In genomic region chr1:109649380-109649987, GRCh38 we compare ENCODE assay signal across 9 cellular contexts. TPM values are rescaled to one million over a fixed set of nuclear protein-coding genes. Genes with fewer than 3 reads are reported as not detected.
A peak's percentile ranks its signal among the peaks of the same experiment; 100 is the strongest.
DNase-seq lines count a peak whose midpoint lies in the region; ATAC-seq and TF ChIP-seq lines count a peak whose summit lies in the region.
"Had no signal": no experiment of that assay in that cellular context is flagged by ENCODE, and none has a peak within 500 bp of the region (broad histone marks: within the 10 kb centered on the region; RNA-seq: fewer than 3 reads in every experiment).

No MANE protein-coding gene starts in this region.

- TF ChIP-seq CTCF in BE2C (IDR thresholded peaks at IDR 0.05; ENCODE audit: low read depth, low read length) (peak; percentile 63), LNCAP (IDR thresholded peaks at IDR 0.05) (peak; percentile 62), astrocyte of the cerebellum (IDR thresholded peaks at IDR 0.05; ENCODE audit: low read depth, low read length, missing control alignments) (no peak)

- H3K4me1 ChIP-seq in BE2C: peaks cover 4% of the 10 kb centered on the region; the same call in 1 of the 2 replicates

- no peak for DNase-seq in BE2C
- DNase-seq in astrocyte of the cerebellum (ENCODE audit: low read depth): no peak
- DNase-seq in medulla oblongata (ENCODE audit: extremely low spot score): peak; percentile 65
- DNase-seq in SW480 (ENCODE audit: low spot score): no peak
- DNase-seq in SW 1271 (lab: John Stamatoyannopoulos, UW): no peak
- DNase-seq in amygdala (lab: John Stamatoyannopoulos, UW): no peak

- in situ Hi-C loops in astrocyte of the cerebellum (cut with HindIII; ENCODE audit: low sequenced_read_pairs): loop anchor here (10.0 kb wide), 3 partner anchors 115 to 355 kb away; partner anchors contain the start of genes EPS8L3 and GPR61

- no peaks in the 10 kb centered on the region for H3K36me3 ChIP-seq in BE2C

- no peaks in the 10 kb centered on the region for H3K9me3 ChIP-seq in BE2C

- H3K4me3 ChIP-seq in BE2C (ENCODE audit: low read depth, low read length) (peak overlapping the region; percentile 45), astrocyte of the cerebellum (ENCODE audit: low read depth, low read length) (peak overlapping the region; percentile 19)

- no peak for ATAC-seq in GM21447 (IDR thresholded peaks at IDR 0.05; ENCODE audit: unreplicated experiment)

- no peaks in the 10 kb centered on the region for H3K27me3 ChIP-seq in BE2C

RNA-seq across cellular contexts. Expression of gene GSTM4, which starts 6.4 kb away (rescaled TPM):
- 36.2 TPM for polyA plus RNA-seq in BE2C (2012; ENCODE audit: insufficient read depth, insufficient read length, low read depth)

RNA-seq across cellular contexts. Expression of gene GSTM2, which starts 18.4 kb away (rescaled TPM):
- polyA plus RNA-seq in BE2C (2012; ENCODE audit: insufficient read depth, insufficient read length, low read depth): 38.9 TPM

RNA-seq across cellular contexts. Expression of gene AMPD2, which starts 29.8 kb away (rescaled TPM):
- polyA plus RNA-seq in BE2C (2012; ENCODE audit: insufficient read depth, insufficient read length, low read depth): 188 TPM

RNA-seq across cellular contexts. Expression of gene GNAT2, which starts 30.1 kb away (rescaled TPM):
- not detected for polyA plus RNA-seq in BE2C (2012; ENCODE audit: insufficient read depth, insufficient read length, low read depth)
- polyA plus RNA-seq: IgD-negative memory B cell had no signal

RNA-seq across cellular contexts. Expression of gene GSTM1, which starts 38.1 kb away (rescaled TPM):
- 0.96 TPM for polyA plus RNA-seq in BE2C (2012; ENCODE audit: insufficient read depth, insufficient read length, low read depth)
- polyA plus RNA-seq: IgD-negative memory B cell had no signal
